Comparison of ENCODE assay signal across 8 cellular contexts in the genomic region with DNA sequence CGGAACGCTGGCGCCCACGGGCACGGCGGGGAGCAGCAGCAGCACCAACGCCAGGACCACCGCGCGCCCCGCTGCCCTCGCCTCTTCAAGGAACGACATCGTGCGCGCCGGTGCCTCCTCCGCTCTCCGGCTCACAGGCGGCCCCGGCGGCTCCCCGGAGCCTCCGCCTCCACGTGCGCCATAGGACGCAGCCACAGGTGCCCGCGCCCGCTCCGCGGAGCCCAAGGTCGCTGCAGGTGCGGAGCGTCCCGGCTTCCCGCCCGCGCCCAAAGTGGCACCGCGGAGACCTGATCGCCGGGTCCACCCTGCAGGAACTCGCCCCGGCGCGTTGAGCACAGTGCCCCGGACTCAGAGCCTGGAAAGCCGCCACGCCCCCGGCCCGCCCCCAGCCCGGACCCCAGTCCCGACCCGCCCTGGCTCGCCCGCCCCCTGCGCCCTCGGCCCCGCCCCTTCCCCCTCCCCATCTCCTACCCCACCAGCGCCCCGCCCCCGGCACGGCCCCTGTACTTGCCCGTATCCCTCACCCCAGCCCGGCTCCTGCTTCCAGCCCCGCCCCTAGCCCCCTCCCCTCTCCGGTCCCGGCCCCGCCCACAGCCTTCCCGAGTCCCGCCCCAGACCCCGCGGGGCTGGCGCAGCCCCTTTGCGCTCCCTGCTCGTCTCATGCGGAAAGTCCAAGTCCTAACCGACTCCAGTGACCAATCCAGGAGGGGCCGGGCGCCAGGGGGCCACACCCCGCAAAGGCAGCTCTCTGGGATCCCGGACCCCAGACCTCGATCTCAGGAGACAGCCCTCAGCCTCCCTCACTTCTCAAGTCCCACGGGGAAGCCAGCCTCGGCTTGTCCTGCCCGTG. TPM values are rescaled to one million over a fixed set of nuclear protein-coding genes. Genes with fewer than 3 reads are reported as not detected.
DNase-seq lines count a peak whose midpoint lies in the region; ATAC-seq and TF ChIP-seq lines count a peak whose summit lies in the region.

A gene with protein sequence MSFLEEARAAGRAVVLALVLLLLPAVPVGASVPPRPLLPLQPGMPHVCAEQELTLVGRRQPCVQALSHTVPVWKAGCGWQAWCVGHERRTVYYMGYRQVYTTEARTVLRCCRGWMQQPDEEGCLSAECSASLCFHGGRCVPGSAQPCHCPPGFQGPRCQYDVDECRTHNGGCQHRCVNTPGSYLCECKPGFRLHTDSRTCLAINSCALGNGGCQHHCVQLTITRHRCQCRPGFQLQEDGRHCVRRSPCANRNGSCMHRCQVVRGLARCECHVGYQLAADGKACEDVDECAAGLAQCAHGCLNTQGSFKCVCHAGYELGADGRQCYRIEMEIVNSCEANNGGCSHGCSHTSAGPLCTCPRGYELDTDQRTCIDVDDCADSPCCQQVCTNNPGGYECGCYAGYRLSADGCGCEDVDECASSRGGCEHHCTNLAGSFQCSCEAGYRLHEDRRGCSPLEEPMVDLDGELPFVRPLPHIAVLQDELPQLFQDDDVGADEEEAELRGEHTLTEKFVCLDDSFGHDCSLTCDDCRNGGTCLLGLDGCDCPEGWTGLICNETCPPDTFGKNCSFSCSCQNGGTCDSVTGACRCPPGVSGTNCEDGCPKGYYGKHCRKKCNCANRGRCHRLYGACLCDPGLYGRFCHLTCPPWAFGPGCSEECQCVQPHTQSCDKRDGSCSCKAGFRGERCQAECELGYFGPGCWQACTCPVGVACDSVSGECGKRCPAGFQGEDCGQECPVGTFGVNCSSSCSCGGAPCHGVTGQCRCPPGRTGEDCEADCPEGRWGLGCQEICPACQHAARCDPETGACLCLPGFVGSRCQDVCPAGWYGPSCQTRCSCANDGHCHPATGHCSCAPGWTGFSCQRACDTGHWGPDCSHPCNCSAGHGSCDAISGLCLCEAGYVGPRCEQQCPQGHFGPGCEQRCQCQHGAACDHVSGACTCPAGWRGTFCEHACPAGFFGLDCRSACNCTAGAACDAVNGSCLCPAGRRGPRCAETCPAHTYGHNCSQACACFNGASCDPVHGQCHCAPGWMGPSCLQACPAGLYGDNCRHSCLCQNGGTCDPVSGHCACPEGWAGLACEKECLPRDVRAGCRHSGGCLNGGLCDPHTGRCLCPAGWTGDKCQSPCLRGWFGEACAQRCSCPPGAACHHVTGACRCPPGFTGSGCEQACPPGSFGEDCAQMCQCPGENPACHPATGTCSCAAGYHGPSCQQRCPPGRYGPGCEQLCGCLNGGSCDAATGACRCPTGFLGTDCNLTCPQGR (N-terminal part only) (minus strand): TSS at position 339 of the 850 bp plus-strand sequence. CDS start 240 bp downstream, at position 99.

- H3K36me3 Mint-ChIP-seq in CD14-positive monocyte = no peaks in the 10 kb centered on the region
- H3K36me3 Mint-ChIP-seq in naive B cell = no peaks in the 10 kb centered on the region
- H3K36me3 Mint-ChIP-seq in stimulated activated effector memory CD8-positive, alpha-beta T cell treated with anti-CD3 and anti-CD28 coated beads, Interleukin-12 subunit alpha, Interleukin-12 subunit beta, amount 100 ng/mL, for 72 hours = no peaks in the 10 kb centered on the region

- H3K4me1 Mint-ChIP-seq in CD14-positive monocyte = peaks cover 28% of the 10 kb centered on the region
- H3K4me1 Mint-ChIP-seq in naive B cell = peaks cover 10 to 17% (median 12%) of the 10 kb centered on the region in 3 donors
- peaks cover 5% of the 10 kb centered on the region for H3K4me1 Mint-ChIP-seq in stimulated activated effector memory CD8-positive, alpha-beta T cell treated with anti-CD3 and anti-CD28 coated beads, Interleukin-12 subunit alpha, Interleukin-12 subunit beta, amount 100 ng/mL, for 72 hours

- no peaks in the 10 kb centered on the region for H3K9me3 ChIP-seq in MM.1S (replicated peaks; ENCODE audit: insufficient read depth, low read length)
- H3K9me3 ChIP-seq in ectodermal cell (ENCODE audit: control insufficient read depth, low read length) = no peaks in the 10 kb centered on the region

- H3K4me1 ChIP-seq in MM.1S (ENCODE audit: low read length) (no peaks in the 10 kb centered on the region), ectodermal cell (ENCODE audit: control insufficient read depth, insufficient read depth, low read length) (peaks cover 56% of the 10 kb centered on the region)

- no peaks in the 10 kb centered on the region for H3F3A ChIP-seq in MM.1S (ENCODE audit: insufficient read depth, low read length)

- no peaks in the 10 kb centered on the region for H3K79me2 ChIP-seq in MM.1S (ENCODE audit: low read length)

- H3K4me3 Mint-ChIP-seq in CD14-positive monocyte (peak within 1 kb of the TSS; percentile 86 to 91), naive B cell (peak within 1 kb of the TSS; percentile 38 to 86 (median 82))
- peak within 1 kb of the TSS; percentile 75 for H3K4me3 Mint-ChIP-seq in stimulated activated effector memory CD8-positive, alpha-beta T cell treated with anti-CD3 and anti-CD28 coated beads, Interleukin-12 subunit alpha, Interleukin-12 subunit beta, amount 100 ng/mL, for 72 hours

- H3K27me3 ChIP-seq in MM.1S (replicated peaks; ENCODE audit: insufficient read depth, low read length) (peaks cover 96% of the 10 kb centered on the region), ectodermal cell (ENCODE audit: control insufficient read depth, insufficient read depth, low read length, poor library complexity, severe bottlenecking) (peaks cover 22% of the 10 kb centered on the region)

- TF ChIP-seq CTCF in CD14-positive monocyte (IDR thresholded peaks at IDR 0.05) = no peak
- no peak for TF ChIP-seq CTCF in MM.1S (IDR thresholded peaks at IDR 0.05; ENCODE audit: low read length)

- intact Hi-C loops in CD14-positive monocyte (cut with micrococcal nuclease) = no loop called here

- H3K36me3 ChIP-seq in MM.1S (replicated peaks; ENCODE audit: insufficient read depth, low read length) (no peaks in the 10 kb centered on the region), ectodermal cell (ENCODE audit: control insufficient read depth, insufficient read depth, low read length) (no peaks in the 10 kb centered on the region)

- H4K20me1 ChIP-seq in MM.1S (ENCODE audit: insufficient read depth, low read length) = no peaks in the 10 kb centered on the region

- DNase-seq in CD14-positive monocyte (ENCODE audit: low spot score) (no peak), MM.1S (no peak), naive B cell (peak; percentile 19)
- DNase-seq in activated CD4-positive, alpha-beta T cell treated with anti-CD3 and anti-CD28 coated beads, Interleukin-2, amount 50 U/mL, for 48 hours = peak; percentile 70 to 71
- peak; percentile 12 to 56 for DNase-seq in stimulated activated effector memory CD8-positive, alpha-beta T cell treated with anti-CD3 and anti-CD28 coated beads, Interleukin-12 subunit alpha, Interleukin-12 subunit beta, amount 100 ng/mL, for 72 hours (ENCODE audit: low spot score in 2 of 2)

- H2AFZ ChIP-seq in MM.1S (ENCODE audit: low read length) = no peak within 1 kb of the TSS

- H3K4me2 ChIP-seq in MM.1S (ENCODE audit: low read depth, low read length) = peak within 1 kb of the TSS; percentile 21; the same call in 1 of the 2 replicates

- H3K27ac Mint-ChIP-seq in CD14-positive monocyte = peak within 1 kb of the TSS in 4 of 7 donors; percentile 30 to 68 (median 56)
- H3K27ac Mint-ChIP-seq in naive B cell = peak within 1 kb of the TSS in 3 of 6 donors; percentile 39 to 90 (median 78)
- H3K27ac Mint-ChIP-seq in stimulated activated effector memory CD8-positive, alpha-beta T cell treated with anti-CD3 and anti-CD28 coated beads, Interleukin-12 subunit alpha, Interleukin-12 subunit beta, amount 100 ng/mL, for 72 hours = no peak within 1 kb of the TSS

- no peaks in the 10 kb centered on the region for H3K9me2 ChIP-seq in MM.1S (replicated peaks; ENCODE audit: insufficient read depth, low read length)

- H3K27me3 Mint-ChIP-seq in CD14-positive monocyte (ENCODE audit: low read depth in 3 of 3) (peaks cover 17 to 34% (median 26%) of the 10 kb centered on the region in 3 donors), naive B cell (peaks cover 12 to 53% (median 18%) of the 10 kb centered on the region in 3 donors)

- ATAC-seq in naive B cell (ENCODE audit: low read depth in 2 of 2) = peak; percentile 62 to 68
- peak; percentile 52 for ATAC-seq in stimulated activated effector memory CD8-positive, alpha-beta T cell treated with anti-CD3 and anti-CD28 coated beads, Interleukin-12 subunit alpha, Interleukin-12 subunit beta, amount 100 ng/mL, for 72 hours
- no peak for ATAC-seq in GM21515 (IDR thresholded peaks at IDR 0.05; ENCODE audit: unreplicated experiment)
- ATAC-seq in HG03521 (IDR thresholded peaks at IDR 0.05; ENCODE audit: unreplicated experiment) = no peak

- WGBS in ectodermal cell, 2 experiments = 2% methylated on average over 74 to 80 of the region's 87 CpGs

- H3K27ac ChIP-seq in MM.1S (ENCODE audit: low read length) (no peak within 1 kb of the TSS), ectodermal cell (ENCODE audit: insufficient read depth, low read depth, low read length, poor library complexity, severe bottlenecking) (no peak within 1 kb of the TSS)

- no peak within 1 kb of the TSS for H3K4me3 ChIP-seq in MM.1S (ENCODE audit: low read length)
- peak within 1 kb of the TSS; percentile 59 for H3K4me3 ChIP-seq in ectodermal cell (ENCODE audit: insufficient read depth, low read depth, low read length)

- H3K9ac ChIP-seq in MM.1S (ENCODE audit: low read length) = no peak within 1 kb of the TSS

- H3K9me3 Mint-ChIP-seq in CD14-positive monocyte (peaks cover 0 to 1% (median 0%) of the 10 kb centered on the region in 7 donors), naive B cell (no peaks in the 10 kb centered on the region)
- H3K9me3 Mint-ChIP-seq in stimulated activated effector memory CD8-positive, alpha-beta T cell treated with anti-CD3 and anti-CD28 coated beads, Interleukin-12 subunit alpha, Interleukin-12 subunit beta, amount 100 ng/mL, for 72 hours = no peaks in the 10 kb centered on the region

RNA-seq across cellular contexts. Expression of the gene that starts here (rescaled TPM):
- polyA plus RNA-seq in CD14-positive monocyte = 1 to 10 TPM in 1 of 2 donors, under 1 TPM in 1; 0.39 to 1.2 TPM
- polyA plus RNA-seq in ectodermal cell (2013, experiment 1 of 4) = 14.4 TPM
- polyA plus RNA-seq in ectodermal cell (2013, experiment 2 of 4) = 17.4 TPM
- 13.5 TPM for polyA plus RNA-seq in ectodermal cell (2013, experiment 3 of 4)
- polyA plus RNA-seq in ectodermal cell (2013, experiment 4 of 4) = 18.1 TPM
- polyA plus RNA-seq in naive B cell (ENCODE audit: low read depth in 6 of 6) = 1 to 10 TPM in 5 of 6 donors, not detected in 1; 3.1 to 8.8 (median 4.3) TPM

Comparison
In these comparisons a context has a peak if more than half of its experiments do, and no peak if none do; other contexts are left out.
1. DNase-seq: peak in activated CD4-positive, alpha-beta T cell treated with anti-CD3 and anti-CD28 coated beads, Interleukin-2, amount 50 U/mL, for 48 hours (2 of 2), naive B cell (single experiment) and stimulated activated effector memory CD8-positive, alpha-beta T cell treated with anti-CD3 and anti-CD28 coated beads, Interleukin-12 subunit alpha, Interleukin-12 subunit beta, amount 100 ng/mL, for 72 hours (2 of 2); none in CD14-positive monocyte (single experiment) and MM.1S (single experiment).
2. ATAC-seq: peak in naive B cell (2 of 2) and stimulated activated effector memory CD8-positive, alpha-beta T cell treated with anti-CD3 and anti-CD28 coated beads, Interleukin-12 subunit alpha, Interleukin-12 subunit beta, amount 100 ng/mL, for 72 hours (single experiment); none in GM21515 (single experiment) and HG03521 (single experiment).
3. Peak in every context shown above with its lines, with median percentiles within 50 percentile points of each other: H3K4me3 Mint-ChIP-seq.